29 cellular contexts compared by ENCODE assay signal in the genomic region with DNA sequence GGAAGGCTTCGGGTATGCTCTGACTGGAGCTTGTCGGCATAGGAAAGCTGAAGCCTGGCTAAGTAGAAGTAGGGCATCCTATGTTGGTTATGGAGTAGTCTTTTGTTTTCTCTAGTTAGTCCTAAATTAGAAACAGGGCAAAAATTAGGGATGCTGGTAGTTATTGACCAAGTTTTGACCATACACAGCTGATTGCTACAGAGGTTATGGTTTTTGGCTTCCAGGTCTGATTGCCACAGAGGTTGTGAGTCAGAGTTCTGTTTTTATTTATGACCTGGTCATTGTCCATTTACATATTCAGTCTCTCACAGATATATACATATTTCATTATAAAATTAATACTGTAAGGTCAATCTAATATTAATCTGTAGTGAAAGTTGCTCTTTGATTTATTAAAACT.
"Had no signal": no experiment of that assay in that cellular context is flagged by ENCODE, and none has a peak within 500 bp of the region (broad histone marks: within the 10 kb centered on the region; RNA-seq: fewer than 3 reads in every experiment).

No MANE protein-coding gene starts in this region.

- H3K4me1 ChIP-seq: ascending aorta had no signal

- H3K9me3 ChIP-seq: ascending aorta, MG63 had no signal

- DNase-seq: activated CD4-positive, alpha-beta T cell treated with anti-CD3 and anti-CD28 coated beads, Interleukin-2, amount 10 ng/mL, durations not matched to agents 24 days and 14 days; activated CD4-positive, alpha-beta T cell treated with anti-CD3 and anti-CD28 coated beads, Interleukin-2, amount 50 U/mL, for 4 hours; activated CD8-positive, alpha-beta T cell treated with anti-CD3 and anti-CD28 coated beads for 36 hours; activated effector memory CD4-positive, alpha-beta T cell treated with anti-CD3 and anti-CD28 coated beads, Interleukin-2, amount 50 U/mL, for 16 hours; activated naive CD4-positive, alpha-beta T cell; activated naive CD4-positive, alpha-beta T cell treated with anti-CD3 and anti-CD28 coated beads, Interleukin-2, amount 50 U/mL, for 16 hours; activated naive CD8-positive, alpha-beta T cell treated with anti-CD3 and anti-CD28 coated beads for 36 hours; activated T-cell treated with anti-CD3 and anti-CD28 coated beads, Interleukin-2, amount 50 U/mL, for 1 hour; activated T-cell treated with anti-CD3 and anti-CD28 coated beads, Interleukin-2, amount 50 U/mL, for 72 hours; amygdala; caudate nucleus; cerebellar nuclear complex; Karpas-422; KBM-7; MG63; NCI-H1092 treated with DMSO at 0.1 percent for 48 hours; NCI-H1417; NCI-H146; NCI-H187; NCI-H2029 treated with DMSO at 0.1 percent for 48 hours; NCI-H2107; NCI-H2171; NCI-H510A treated with DMSO at 0.1 percent for 48 hours; NCI-H526 treated with DMSO at 0.1 percent for 48 hours; NCI-H82; OCI-M1; Right ventricle myocardium superior; T1000 had no signal

- H3K27ac ChIP-seq: ascending aorta had no signal

- H3K27me3 ChIP-seq: ascending aorta, MG63 had no signal

- H3K36me3 ChIP-seq: ascending aorta, MG63 had no signal

- H3K4me3 ChIP-seq: ascending aorta, MG63 had no signal
